ENCODE assay signal across 24 cellular contexts in the genomic region with DNA sequence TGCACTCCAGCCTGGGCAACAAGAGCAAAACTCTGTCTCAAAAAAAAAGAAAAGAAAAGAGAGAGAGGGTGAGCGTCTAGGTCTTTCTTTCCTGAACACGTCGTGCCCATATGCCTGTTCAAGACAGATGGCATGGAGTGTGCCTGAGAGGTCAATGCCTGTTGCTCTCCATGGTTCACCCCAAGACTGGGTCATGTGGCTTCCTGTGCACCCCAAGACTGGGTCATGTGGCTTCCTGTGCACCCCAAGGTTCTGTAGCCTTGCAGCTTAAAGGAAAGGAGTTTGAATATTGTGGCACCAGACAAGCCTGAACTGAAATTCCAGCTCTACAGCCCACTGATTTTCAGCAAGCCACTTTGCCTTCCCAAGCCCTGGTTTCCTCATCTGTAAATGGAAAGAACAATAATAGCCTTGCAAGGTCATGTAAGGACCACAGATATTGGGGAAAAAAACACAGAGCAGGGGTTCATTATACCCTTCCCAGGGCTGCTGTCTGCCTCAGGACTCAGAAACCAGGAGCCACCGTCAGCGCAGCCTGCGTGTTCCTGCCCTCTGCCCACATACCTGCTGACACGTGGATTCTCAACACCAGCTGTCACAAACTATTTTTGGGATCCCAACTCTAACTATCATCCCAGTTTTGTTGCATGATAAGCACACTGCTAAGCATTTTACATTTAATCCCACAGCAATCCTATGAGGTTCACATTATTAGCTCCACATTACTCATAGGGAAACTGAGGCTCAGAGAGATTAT. TPM values are rescaled to one million over a fixed set of nuclear protein-coding genes. Genes with fewer than 3 reads are reported as not detected.
"Had no signal": no experiment of that assay in that cellular context is flagged by ENCODE, and none has a peak within 500 bp of the region (broad histone marks: within the 10 kb centered on the region; RNA-seq: fewer than 3 reads in every experiment).

No MANE protein-coding gene starts in this region.

- H3K27ac ChIP-seq: epithelial cell of prostate, hepatocyte, left lung, neutrophil, prostate gland, SK-N-MC had no signal

- ATAC-seq: activated naive CD8-positive, alpha-beta T cell treated with anti-CD3 and anti-CD28 coated beads, Interleukin-2, amount 50 U/mL, for 24 hours; left lung; natural killer cell had no signal

- H3K9me3 ChIP-seq: left lung, neutrophil, prostate gland had no signal

- DNase-seq: activated CD4-positive, alpha-beta T cell treated with anti-CD3 and anti-CD28 coated beads, Interleukin-2, amount 10 ng/mL, durations not matched to agents 7 days and 5 days; activated naive CD4-positive, alpha-beta T cell treated with anti-CD3 and anti-CD28 coated beads for 36 hours; activated naive CD8-positive, alpha-beta T cell treated with anti-CD3 and anti-CD28 coated beads, Interleukin-2, amount 50 U/mL, for 24 hours; activated T-cell treated with anti-CD3 and anti-CD28 coated beads, Interleukin-2, amount 50 U/mL, for 1 hour; aorta; dermis blood vessel endothelial cell; kidney; left lung; natural killer cell; stimulated activated CD4-positive, alpha-beta T cell treated with anti-CD3 and anti-CD28 coated beads, Interleukin-2, amount 100 ng/mL, for 48 hours; stimulated activated naive CD4-positive, alpha-beta T cell; substantia nigra; trophoblast cell had no signal

- H3K4me1 ChIP-seq: prostate gland had no signal

- H3K36me3 ChIP-seq: left lung, neutrophil, prostate gland had no signal

- H3K4me3 ChIP-seq: hepatocyte, left lung, prostate gland, SK-N-MC had no signal

RNA-seq across cellular contexts. Expression of a gene that starts 32.7 kb away (rescaled TPM):
- total RNA-seq: activated CD4-positive, alpha-beta T cell treated with anti-CD3 and anti-CD28 coated beads, Interleukin-2, amount 10 ng/mL, durations not matched to agents 7 days and 5 days; activated naive CD4-positive, alpha-beta T cell treated with anti-CD3 and anti-CD28 coated beads for 36 hours; aorta; cerebellum; dermis blood vessel endothelial cell; frontal cortex; hepatocyte; kidney; left lung; mucosa of gallbladder; natural killer cell; prostate gland; skeletal muscle tissue had no signal
- polyA plus RNA-seq: fibroblast of lung had no signal

RNA-seq across cellular contexts. Expression of a gene that starts 44.1 kb away (rescaled TPM):
- total RNA-seq: activated CD4-positive, alpha-beta T cell treated with anti-CD3 and anti-CD28 coated beads, Interleukin-2, amount 10 ng/mL, durations not matched to agents 7 days and 5 days; activated naive CD4-positive, alpha-beta T cell treated with anti-CD3 and anti-CD28 coated beads for 36 hours; activated T-helper 2 cell treated with anti-CD3 and anti-CD28 coated beads, Interferon-gamma antibody, Interleukin-2, Interleukin-4, amounts not matched to agents 10 μg/mL and 5 μg/mL and 100 μg/mL, durations not matched to agents 14 hours and 24 hours and 36 hours; aorta; cerebellum; dermis blood vessel endothelial cell; fibroblast of lung; frontal cortex; hepatocyte; kidney; left lung; mucosa of gallbladder; natural killer cell; prostate gland; skeletal muscle tissue had no signal
- polyA plus RNA-seq: aorta, fibroblast of lung, hepatocyte had no signal
